ENCODE assay signal across 8 cellular contexts in the genomic region with DNA sequence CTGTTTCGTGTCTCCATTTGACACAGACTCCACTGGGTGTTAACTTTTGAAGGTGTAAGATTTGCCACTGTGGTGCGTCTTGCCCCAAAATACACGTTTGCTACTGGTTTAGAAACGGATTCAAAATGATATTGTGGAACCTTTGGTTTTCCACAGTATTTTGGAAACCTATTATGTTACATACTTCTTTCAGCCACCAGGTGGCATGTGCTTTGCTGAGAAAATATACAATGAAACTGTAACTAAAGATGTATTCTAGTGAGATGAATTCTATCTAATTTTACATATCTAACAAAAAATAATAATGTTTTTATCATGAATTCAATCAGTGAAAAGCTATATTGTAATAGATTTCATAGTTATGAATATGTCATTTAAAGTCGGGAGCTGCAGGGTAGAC. TPM values are rescaled to one million over a fixed set of nuclear protein-coding genes. Genes with fewer than 3 reads are reported as not detected.
DNase-seq lines count a peak whose midpoint lies in the region; ATAC-seq and TF ChIP-seq lines count a peak whose summit lies in the region.

No MANE protein-coding gene starts in this region.

- no peak overlapping the region for H3K56ac ChIP-seq in IMR-90 (ENCODE audit: extremely low read depth, insufficient read depth, low read length)

- no peaks in the 10 kb centered on the region for H3K36me3 Mint-ChIP-seq in nephron (ENCODE audit: low read depth)
- no peaks in the 10 kb centered on the region for H3K36me3 Mint-ChIP-seq in activated naive CD4-positive, alpha-beta T cell treated with anti-CD3 and anti-CD28 coated beads for 36 hours (ENCODE audit: low read depth)
- H3K36me3 Mint-ChIP-seq in stimulated activated effector memory CD8-positive, alpha-beta T cell treated with anti-CD3 and anti-CD28 coated beads, Interleukin-12 subunit alpha, Interleukin-12 subunit beta, amount 100 ng/mL, for 72 hours: no peaks in the 10 kb centered on the region

- DNase-seq in GM10248 (ENCODE audit: extremely low spot score) (no peak), IMR-90 (no peak), body of pancreas (no peak), NCI-H526 treated with DMSO at 0.1 percent for 48 hours (lab: John Stamatoyannopoulos, UW) (no peak)
- no peak for DNase-seq in activated naive CD4-positive, alpha-beta T cell treated with anti-CD3 and anti-CD28 coated beads for 36 hours
- no peak for DNase-seq in stimulated activated effector memory CD8-positive, alpha-beta T cell treated with anti-CD3 and anti-CD28 coated beads, Interleukin-12 subunit alpha, Interleukin-12 subunit beta, amount 100 ng/mL, for 72 hours (ENCODE audit: low spot score in 2 of 2)

- CTCF ChIA-PET in GM10248 (lab: Yijun Ruan, JAX): interaction anchor here (0.7 to 0.9 kb wide), 2 partner anchors 15 to 31 kb away, joined by 3 to 5 read pairs; no protein-coding TSS in a partner anchor
- CTCF ChIA-PET in IMR-90 (lab: Yijun Ruan, JAX): interaction anchor here (1.2 kb wide), 1 partner anchor 11 kb away, joined by 7 read pairs; no protein-coding TSS in a partner anchor
- CTCF ChIA-PET in activated naive CD4-positive, alpha-beta T cell treated with anti-CD3 and anti-CD28 coated beads for 36 hours (lab: Charles Lee): no interaction called here

- no peak overlapping the region for H3K4ac ChIP-seq in IMR-90 (ENCODE audit: low read depth, low read length)

- ATAC-seq in IMR-90 (ENCODE audit: low read depth) (0 out of 2 replicates have a peak, but pooled peaks have one; percentile 35), body of pancreas (no peak), GM19395 (IDR thresholded peaks at IDR 0.05; ENCODE audit: unreplicated experiment) (no peak)
- ATAC-seq in stimulated activated effector memory CD8-positive, alpha-beta T cell treated with anti-CD3 and anti-CD28 coated beads, Interleukin-12 subunit alpha, Interleukin-12 subunit beta, amount 100 ng/mL, for 72 hours: no peak

- no peak overlapping the region for H4K91ac ChIP-seq in IMR-90 (ENCODE audit: insufficient read depth, low read depth, low read length)

- H3K4me3 ChIP-seq in IMR-90 (ENCODE audit: insufficient read depth, low read depth, low read length): no peak overlapping the region
- H3K4me3 ChIP-seq in body of pancreas: no peak overlapping the region

- H3K9me1 ChIP-seq in IMR-90 (ENCODE audit: insufficient read depth, low read length): no peaks in the 10 kb centered on the region

- no peak overlapping the region for H3K9ac ChIP-seq in IMR-90 (ENCODE audit: low read depth, low read length)

- no peak overlapping the region for H3K4me3 Mint-ChIP-seq in nephron
- H3K4me3 Mint-ChIP-seq in activated naive CD4-positive, alpha-beta T cell treated with anti-CD3 and anti-CD28 coated beads for 36 hours: no peak overlapping the region
- no peak overlapping the region for H3K4me3 Mint-ChIP-seq in stimulated activated effector memory CD8-positive, alpha-beta T cell treated with anti-CD3 and anti-CD28 coated beads, Interleukin-12 subunit alpha, Interleukin-12 subunit beta, amount 100 ng/mL, for 72 hours

- no CpG with 5 or more reads among the region's 5 CpGs for WGBS in IMR-90 (ENCODE audit: extremely low coverage in 2 of 2, insufficient read length in 1 of 2), 2 experiments
- WGBS in body of pancreas, 2 donors: 40 to 43% methylated on average over 5 of the region's 5 CpGs

- 0 out of 2 replicates have a peak, but pooled peaks have one; percentile 10 for TF ChIP-seq RAD21 in IMR-90 (IDR thresholded peaks at IDR 0.05; ENCODE audit: low read length)

- no peak overlapping the region for H3K27ac ChIP-seq in IMR-90 (ENCODE audit: insufficient read depth, low read length)
- H3K27ac ChIP-seq in body of pancreas: no peak overlapping the region

- TF ChIP-seq CTCF in GM10248 (IDR thresholded peaks at IDR 0.05; ENCODE audit: control extremely low read depth, extremely low read depth, low read depth, missing control alignments) (peak; percentile 26), IMR-90 (conservative IDR thresholded peaks at IDR 0.05; ENCODE audit: low read depth, low read length) (peak; percentile 49), body of pancreas (IDR thresholded peaks at IDR 0.05) (peak; percentile 21 to 50 (median 32)), nephron (IDR thresholded peaks at IDR 0.05; ENCODE audit: unreplicated experiment in 3 of 3) (peak; percentile 50 to 61 (median 52))

- in situ Hi-C loops in IMR-90 (cut with MboI; ENCODE audit: low sequenced_read_pairs): no loop called here

- H3K27me3 ChIP-seq in IMR-90 (ENCODE audit: control insufficient read depth, insufficient read depth, low read length) (no peaks in the 10 kb centered on the region), body of pancreas (no peaks in the 10 kb centered on the region)

- BruUV-seq in IMR-90 (replicated peaks; lab: Mats Ljungman, UMichigan): no TSS peak

- no peak overlapping the region for H4K5ac ChIP-seq in IMR-90 (ENCODE audit: low read depth, low read length)

- H4K20me1 ChIP-seq in IMR-90 (ENCODE audit: insufficient read depth, low read length): no peaks in the 10 kb centered on the region

- TF ChIP-seq POLR2A in IMR-90 (IDR thresholded peaks at IDR 0.05; ENCODE audit: low read depth, low read length) (no peak), body of pancreas (IDR thresholded peaks at IDR 0.05) (no peak)

- H3K9me3 ChIP-seq in IMR-90 (ENCODE audit: control insufficient read depth, insufficient read depth, low read length): no peaks in the 10 kb centered on the region
- H3K9me3 ChIP-seq in body of pancreas: no peaks in the 10 kb centered on the region

- no peak overlapping the region for H3K23ac ChIP-seq in IMR-90 (ENCODE audit: low read depth, low read length)

- no peak overlapping the region for H2AK9ac ChIP-seq in IMR-90 (replicated peaks; ENCODE audit: low read depth, low read length, poor library complexity)

- no peak overlapping the region for H2BK5ac ChIP-seq in IMR-90 (ENCODE audit: low read depth, low read length, poor library complexity, severe bottlenecking)

- dilution Hi-C loops in IMR-90 (cut with HindIII; ENCODE audit: low sequenced_read_pairs, unreplicated experiment): no loop called here

- no peak overlapping the region for H3K27ac Mint-ChIP-seq in nephron
- no peak overlapping the region for H3K27ac Mint-ChIP-seq in activated naive CD4-positive, alpha-beta T cell treated with anti-CD3 and anti-CD28 coated beads for 36 hours
- H3K27ac Mint-ChIP-seq in stimulated activated effector memory CD8-positive, alpha-beta T cell treated with anti-CD3 and anti-CD28 coated beads, Interleukin-12 subunit alpha, Interleukin-12 subunit beta, amount 100 ng/mL, for 72 hours: no peak overlapping the region

- no peak overlapping the region for H4K8ac ChIP-seq in IMR-90 (ENCODE audit: low read depth in 2 of 2, low read length in 2 of 2)

- no peak overlapping the region for H2BK15ac ChIP-seq in IMR-90 (ENCODE audit: low read depth, low read length)

- POLR2A ChIA-PET in GM10248 (lab: Yijun Ruan, JAX): no interaction called here
- POLR2A ChIA-PET in IMR-90 (lab: Charles Lee; ENCODE audit: unreplicated experiment): no interaction called here

- H3K14ac ChIP-seq in IMR-90 (replicated peaks; ENCODE audit: low read depth, low read length): no peak overlapping the region

- intact Hi-C loops in IMR-90 (cut with micrococcal nuclease) (no loop called here), body of pancreas (cut with DNase I) (no loop called here)
- intact Hi-C loops in activated naive CD4-positive, alpha-beta T cell treated with anti-CD3 and anti-CD28 coated beads for 36 hours (cut with micrococcal nuclease): no loop called here

- H3K4me1 Mint-ChIP-seq in nephron: peaks cover 5% of the 10 kb centered on the region
- no peaks in the 10 kb centered on the region for H3K4me1 Mint-ChIP-seq in activated naive CD4-positive, alpha-beta T cell treated with anti-CD3 and anti-CD28 coated beads for 36 hours (ENCODE audit: low read depth)
- no peaks in the 10 kb centered on the region for H3K4me1 Mint-ChIP-seq in stimulated activated effector memory CD8-positive, alpha-beta T cell treated with anti-CD3 and anti-CD28 coated beads, Interleukin-12 subunit alpha, Interleukin-12 subunit beta, amount 100 ng/mL, for 72 hours

- no peak overlapping the region for H2BK20ac ChIP-seq in IMR-90 (ENCODE audit: low read depth, low read length)

- H3K79me1 ChIP-seq in IMR-90 (ENCODE audit: low read depth in 1 of 2, low read length in 2 of 2): no peaks in the 10 kb centered on the region

- no peaks in the 10 kb centered on the region for H3K9me3 Mint-ChIP-seq in nephron
- H3K9me3 Mint-ChIP-seq in activated naive CD4-positive, alpha-beta T cell treated with anti-CD3 and anti-CD28 coated beads for 36 hours: no peaks in the 10 kb centered on the region
- H3K9me3 Mint-ChIP-seq in stimulated activated effector memory CD8-positive, alpha-beta T cell treated with anti-CD3 and anti-CD28 coated beads, Interleukin-12 subunit alpha, Interleukin-12 subunit beta, amount 100 ng/mL, for 72 hours: peaks cover 3% of the 10 kb centered on the region

- no peak overlapping the region for H3K18ac ChIP-seq in IMR-90 (ENCODE audit: low read depth, low read length)

- H3K4me1 ChIP-seq in IMR-90 (ENCODE audit: control insufficient read depth, insufficient read depth, low read length) (no peaks in the 10 kb centered on the region), body of pancreas (no peaks in the 10 kb centered on the region)

- no peaks in the 10 kb centered on the region for H3K27me3 Mint-ChIP-seq in nephron (ENCODE audit: low read depth)
- no peaks in the 10 kb centered on the region for H3K27me3 Mint-ChIP-seq in activated naive CD4-positive, alpha-beta T cell treated with anti-CD3 and anti-CD28 coated beads for 36 hours (ENCODE audit: low read depth)

- no peak overlapping the region for H2AFZ ChIP-seq in IMR-90 (replicated peaks; ENCODE audit: low read length, poor library complexity)

- no peak overlapping the region for H2AK5ac ChIP-seq in IMR-90 (ENCODE audit: low read depth, low read length)

- no peaks in the 10 kb centered on the region for H3K36me3 ChIP-seq in IMR-90 (ENCODE audit: control insufficient read depth, insufficient read depth, low read length)
- H3K36me3 ChIP-seq in body of pancreas (replicated peaks in 1 of 2; ENCODE audit: insufficient read depth in 1 of 2, low read depth in 2 of 2): no peaks in the 10 kb centered on the region

- no peak overlapping the region for H2BK120ac ChIP-seq in IMR-90 (ENCODE audit: low read depth, low read length)

- H3K4me2 ChIP-seq in IMR-90 (ENCODE audit: low read depth, low read length): no peak overlapping the region

RNA-seq across cellular contexts. Expression of gene SLITRK4, which starts 28.4 kb away (rescaled TPM):
- total RNA-seq in IMR-90 (2012; rRNA removed) (not detected in 2 replicates), body of pancreas (1 to 10 TPM in 1 of 2 donors, under 1 TPM in 1; 0.33 to 1.6 TPM)
- polyA plus RNA-seq in IMR-90 (2012; rRNA removed): not detected in 2 replicates
- not detected in 2 replicates for polyA plus RNA-seq in IMR-90 (2012; cell fraction: cytosol; rRNA removed)
- polyA plus RNA-seq in IMR-90 (2012; cell fraction: nucleus; rRNA removed; ENCODE audit: low replicate concordance): not detected in 2 replicates
- not detected for total RNA-seq in activated naive CD4-positive, alpha-beta T cell treated with anti-CD3 and anti-CD28 coated beads for 36 hours

RNA-seq across cellular contexts. Expression of gene SPANXN2, which starts 56.2 kb away (rescaled TPM):
- total RNA-seq in IMR-90 (2012; rRNA removed) (not detected in 2 replicates), body of pancreas (not detected)
- polyA plus RNA-seq in IMR-90 (2012; rRNA removed): not detected in 2 replicates
- polyA plus RNA-seq in IMR-90 (2012; cell fraction: cytosol; rRNA removed): not detected in 2 replicates
- polyA plus RNA-seq in IMR-90 (2012; cell fraction: nucleus; rRNA removed; ENCODE audit: low replicate concordance): not detected in 2 replicates
- total RNA-seq in activated naive CD4-positive, alpha-beta T cell treated with anti-CD3 and anti-CD28 coated beads for 36 hours: not detected
